ENCODE assay signal across 23 cellular contexts in the genomic region with DNA sequence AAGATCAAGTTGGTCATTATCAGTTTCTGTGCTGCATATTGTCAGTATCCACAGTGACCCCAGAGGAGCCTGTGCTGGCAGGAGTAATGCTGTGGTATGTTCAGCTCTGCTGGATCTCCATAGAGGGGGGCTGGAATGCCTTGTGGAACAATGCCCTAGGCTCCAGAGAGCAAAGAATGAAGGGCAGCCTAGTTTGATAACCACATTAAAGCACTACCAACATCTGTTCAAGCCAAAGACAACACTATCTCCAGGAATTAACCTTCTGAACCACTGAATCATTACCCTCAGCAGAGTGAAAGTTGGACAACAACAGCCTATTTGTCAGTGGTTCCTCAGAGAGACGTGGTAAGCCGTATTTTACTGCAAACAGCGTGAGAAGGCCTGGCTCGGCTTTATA.
DNase-seq lines count a peak whose midpoint lies in the region; ATAC-seq and TF ChIP-seq lines count a peak whose summit lies in the region.
"Had no signal": no experiment of that assay in that cellular context is flagged by ENCODE, and none has a peak within 500 bp of the region (broad histone marks: within the 10 kb centered on the region; RNA-seq: fewer than 3 reads in every experiment).

No MANE protein-coding gene starts in this region.

- 32 to 35% methylated on average over 4 of the region's 4 CpGs for WGBS in aorta, 2 donors
- WGBS in GM23248 (ENCODE audit: low coverage in 1 of 2, low lambda C conversion rate in 2 of 2, missing lambda C conversion rate in 2 of 2), 2 experiments: 50 to 67% methylated on average over 2 to 4 of the region's 4 CpGs

- no peak overlapping the region for H3K9ac ChIP-seq in GM23248

- no peak overlapping the region for H3K4me2 ChIP-seq in GM23248 (ENCODE audit: unreplicated experiment)

- H3K27me3 ChIP-seq in breast epithelium (peaks cover 0 to 31% of the 10 kb centered on the region in 2 donors), aorta (ENCODE audit: control insufficient read depth in 1 of 2, insufficient read depth in 2 of 2, low read length in 1 of 2) (no peaks in the 10 kb centered on the region), GM23248 (replicated peaks; ENCODE audit: insufficient read depth) (no peaks in the 10 kb centered on the region)
- H3K27me3 ChIP-seq: heart left ventricle had no signal

- H3K36me3 ChIP-seq in breast epithelium (no peaks in the 10 kb centered on the region), aorta (ENCODE audit: control insufficient read depth in 1 of 2, insufficient read depth in 2 of 2, low read length in 1 of 2) (no peaks in the 10 kb centered on the region), GM23248 (ENCODE audit: low read depth) (no peaks in the 10 kb centered on the region)
- H3K36me3 ChIP-seq: heart left ventricle had no signal

- CTCF ChIA-PET in MCF 10A (lab: Yijun Ruan, JAX): interaction anchor here (0.7 to 1.2 kb wide), 3 partner anchors 15 to 80 kb away, joined by 3 to 4 read pairs (median 3); no protein-coding TSS in a partner anchor

- BruUV-seq in MCF 10A (replicated peaks; lab: Mats Ljungman, UMichigan): no TSS peak

- no peaks in the 10 kb centered on the region for H3K79me2 ChIP-seq in GM23248 (ENCODE audit: insufficient read depth)

- H3K9me3 ChIP-seq in breast epithelium: peaks cover 0 to 9% of the 10 kb centered on the region in 2 donors
- peaks cover 2% of the 10 kb centered on the region for H3K9me3 ChIP-seq in aorta (ENCODE audit: control insufficient read depth, low read length)
- H3K9me3 ChIP-seq in GM23248 (ENCODE audit: low read depth): no peaks in the 10 kb centered on the region
- H3K9me3 ChIP-seq: psoas muscle had no signal

- H3K4me1 Mint-ChIP-seq in MCF 10A (ENCODE audit: insufficient read depth, unreplicated experiment): peaks cover 8% of the 10 kb centered on the region
- H3K4me1 Mint-ChIP-seq: activated CD4-positive, alpha-beta T cell treated with anti-CD3 and anti-CD28 coated beads, Interleukin-2, amount 10 ng/mL, durations not matched to agents 7 days and 5 days; activated naive CD8-positive, alpha-beta T cell treated with anti-CD3 and anti-CD28 coated beads for 36 hours; CD4-positive, CD25-positive, alpha-beta regulatory T cell had no signal

- H3K4me1 ChIP-seq in breast epithelium (no peaks in the 10 kb centered on the region), aorta (ENCODE audit: control insufficient read depth in 1 of 2, insufficient read depth in 2 of 2, low read length in 2 of 2) (no peaks in the 10 kb centered on the region), GM23248 (ENCODE audit: insufficient read depth) (no peaks in the 10 kb centered on the region)
- H3K4me1 ChIP-seq: heart left ventricle, psoas muscle had no signal

- TF ChIP-seq CTCF in MCF 10A (IDR thresholded peaks at IDR 0.05; ENCODE audit: unreplicated experiment) (no peak), breast epithelium (IDR thresholded peaks at IDR 0.05) (no peak), astrocyte of the spinal cord (IDR thresholded peaks at IDR 0.05; ENCODE audit: low read depth, low read length) (no peak)

- no peaks in the 10 kb centered on the region for H3F3A ChIP-seq in GM23248 (ENCODE audit: insufficient read depth)

- no peaks in the 10 kb centered on the region for H3K9me2 ChIP-seq in GM23248 (ENCODE audit: insufficient read depth)

- no peaks in the 10 kb centered on the region for H3K9me3 Mint-ChIP-seq in MCF 10A (ENCODE audit: unreplicated experiment)
- H3K9me3 Mint-ChIP-seq: activated CD4-positive, alpha-beta T cell treated with anti-CD3 and anti-CD28 coated beads, Interleukin-2, amount 10 ng/mL, durations not matched to agents 7 days and 5 days had no signal

- POLR2A ChIA-PET in MCF 10A (lab: Yijun Ruan, JAX): no interaction called here

- H3K4me3 ChIP-seq in breast epithelium: no peak overlapping the region
- H3K4me3 ChIP-seq in astrocyte of the spinal cord (ENCODE audit: low read depth, low read length): no peak overlapping the region
- H3K4me3 ChIP-seq in aorta (ENCODE audit: low read length in 2 of 2): no peak overlapping the region
- H3K4me3 ChIP-seq in GM23248: no peak overlapping the region
- H3K4me3 ChIP-seq: heart left ventricle, psoas muscle had no signal

- no peak overlapping the region for H3K27ac Mint-ChIP-seq in MCF 10A (ENCODE audit: low read depth, unreplicated experiment)
- H3K27ac Mint-ChIP-seq: activated CD4-positive, alpha-beta T cell treated with anti-CD3 and anti-CD28 coated beads, Interleukin-2, amount 10 ng/mL, durations not matched to agents 7 days and 5 days; activated naive CD8-positive, alpha-beta T cell treated with anti-CD3 and anti-CD28 coated beads for 36 hours; CD4-positive, CD25-positive, alpha-beta regulatory T cell had no signal

- ATAC-seq in aorta (ENCODE audit: low FRiP score): no peak
- ATAC-seq: psoas muscle had no signal

- peak; percentile 70 for DNase-seq in MCF 10A (ENCODE audit: unreplicated experiment)
- no peak for DNase-seq in breast epithelium (ENCODE audit: low spot score in 2 of 2)
- DNase-seq in astrocyte of the spinal cord (ENCODE audit: low read depth, low spot score): peak; percentile 85
- peak; percentile 71 for DNase-seq in islet precursor cell
- DNase-seq in aorta: no peak
- no peak for DNase-seq in D341Med (ENCODE audit: low spot score)
- no peak for DNase-seq in hypothalamus (lab: John Stamatoyannopoulos, UW)
- DNase-seq in GM23248: no peak
- DNase-seq: 8988T; activated CD4-positive, alpha-beta T cell treated with anti-CD3 and anti-CD28 coated beads, Interleukin-2, amount 10 ng/mL, durations not matched to agents 7 days and 5 days; activated naive CD8-positive, alpha-beta T cell treated with anti-CD3 and anti-CD28 coated beads for 36 hours; activated T-cell treated with anti-CD3 and anti-CD28 coated beads, Interleukin-2, amount 50 U/mL, for 1 hour; CD4-positive, CD25-positive, alpha-beta regulatory T cell; GF-D8; heart left ventricle; left cardiac atrium; MV-4-11; NCI-H2029 treated with DMSO at 0.1 percent for 48 hours; NCI-H69; psoas muscle; RPMI8226; substantia nigra; T-helper 9 cell had no signal

- H2AFZ ChIP-seq in GM23248: no peak overlapping the region

- H3K4me3 Mint-ChIP-seq in MCF 10A (ENCODE audit: unreplicated experiment): no peak overlapping the region
- H3K4me3 Mint-ChIP-seq: activated CD4-positive, alpha-beta T cell treated with anti-CD3 and anti-CD28 coated beads, Interleukin-2, amount 10 ng/mL, durations not matched to agents 7 days and 5 days; activated naive CD8-positive, alpha-beta T cell treated with anti-CD3 and anti-CD28 coated beads for 36 hours; CD4-positive, CD25-positive, alpha-beta regulatory T cell had no signal

- in situ Hi-C loops in astrocyte of the spinal cord (cut with HindIII; ENCODE audit: low sequenced_read_pairs) (no loop called here), GM23248 (cut with MboI) (no loop called here)

- no peak overlapping the region for H3K27ac ChIP-seq in breast epithelium
- H3K27ac ChIP-seq in aorta (ENCODE audit: low read depth in 1 of 2, low read length in 2 of 2): no peak overlapping the region
- no peak overlapping the region for H3K27ac ChIP-seq in GM23248
- H3K27ac ChIP-seq: heart left ventricle, psoas muscle had no signal

- no peak for TF ChIP-seq POLR2A in breast epithelium (IDR thresholded peaks at IDR 0.05)

- H3K27me3 Mint-ChIP-seq in MCF 10A (ENCODE audit: insufficient read depth, unreplicated experiment): peaks cover 11% of the 10 kb centered on the region
- H3K27me3 Mint-ChIP-seq: activated CD4-positive, alpha-beta T cell treated with anti-CD3 and anti-CD28 coated beads, Interleukin-2, amount 10 ng/mL, durations not matched to agents 7 days and 5 days; activated naive CD8-positive, alpha-beta T cell treated with anti-CD3 and anti-CD28 coated beads for 36 hours; CD4-positive, CD25-positive, alpha-beta regulatory T cell had no signal

- intact Hi-C loops in MCF 10A (cut with micrococcal nuclease): no loop called here
- intact Hi-C loops in breast epithelium (cut with DNase I; ENCODE audit: low total_unique reads): no loop called here
- intact Hi-C loops in aorta (cut with DNase I): no loop called here

- H3K36me3 Mint-ChIP-seq in MCF 10A (ENCODE audit: insufficient read depth, unreplicated experiment): no peaks in the 10 kb centered on the region
- H3K36me3 Mint-ChIP-seq: activated naive CD8-positive, alpha-beta T cell treated with anti-CD3 and anti-CD28 coated beads for 36 hours; CD4-positive, CD25-positive, alpha-beta regulatory T cell had no signal

- no peaks in the 10 kb centered on the region for H4K20me1 ChIP-seq in GM23248 (ENCODE audit: insufficient read depth)

Comparison
In these comparisons a context has a peak if more than half of its experiments do, and no peak if none do; other contexts are left out.
1. DNase-seq: peak in MCF 10A (single experiment), astrocyte of the spinal cord (single experiment) and islet precursor cell (single experiment); none in breast epithelium (0 of 2), aorta (0 of 2), D341Med (single experiment), hypothalamus (0 of 51) and GM23248 (single experiment).